Comparison of ENCODE assay signal across 6 cellular contexts in genomic region chr2:157224448-157224847, GRCh38. TPM values are rescaled to one million over a fixed set of nuclear protein-coding genes. Genes with fewer than 3 reads are reported as not detected.
"Had no signal": no experiment of that assay in that cellular context is flagged by ENCODE, and none has a peak within 500 bp of the region (broad histone marks: within the 10 kb centered on the region; RNA-seq: fewer than 3 reads in every experiment).

No MANE protein-coding gene starts in this region.

RNA-seq across cellular contexts. Expression of gene GALNT5, which starts 33.1 kb away (rescaled TPM):
- total RNA-seq: activated naive CD4-positive, alpha-beta T cell treated with anti-CD3 and anti-CD28 coated beads for 36 hours; activated naive CD8-positive, alpha-beta T cell treated with anti-CD3 and anti-CD28 coated beads for 36 hours; activated naive CD8-positive, alpha-beta T cell treated with anti-CD3 and anti-CD28 coated beads, Interleukin-2, amount 10 ng/mL, durations not matched to agents 7 days and 5 days; activated T-cell treated with anti-CD3 and anti-CD28 coated beads, Interleukin-2, amount 50 U/mL, for 72 hours; activated T-helper 1 cell treated with anti-CD3 and anti-CD28 coated beads, Interleukin-12 subunit alpha, Interleukin-12 subunit beta, Interleukin-2, Interleukin-4 antibody, amounts not matched to agents 30 ng/mL and 10 ng/mL and 1 ng/mL, durations not matched to agents 14 hours and 24 hours and 36 hours; activated T-helper 2 cell treated with anti-CD3 and anti-CD28 coated beads, Interferon-gamma antibody, Interleukin-2, Interleukin-4, amounts not matched to agents 10 μg/mL and 5 μg/mL and 100 μg/mL, durations not matched to agents 14 hours and 24 hours and 36 hours had no signal
